Comparison of ENCODE assay signal across 9 cellular contexts in the genomic region with DNA sequence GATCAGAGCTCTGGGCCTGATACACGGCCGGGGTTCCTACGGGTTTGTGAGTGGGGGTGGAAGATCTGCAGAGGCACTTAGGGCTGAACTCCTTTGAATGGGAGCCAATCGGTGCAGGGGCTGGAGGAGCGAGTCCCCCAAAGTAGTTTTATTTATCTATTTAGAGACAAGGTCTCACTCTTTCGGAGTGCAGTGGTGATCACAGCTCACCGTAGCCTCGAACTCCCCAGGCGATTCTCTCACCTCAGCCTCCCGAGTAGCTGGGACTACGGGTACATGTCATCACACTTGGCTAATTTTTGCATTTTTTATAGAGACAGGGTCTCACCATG. TPM values are rescaled to one million over a fixed set of nuclear protein-coding genes. Genes with fewer than 3 reads are reported as not detected.
A peak's percentile ranks its signal among the peaks of the same experiment; 100 is the strongest.
DNase-seq lines count a peak whose midpoint lies in the region; ATAC-seq and TF ChIP-seq lines count a peak whose summit lies in the region.
"Had no signal": no experiment of that assay in that cellular context is flagged by ENCODE, and none has a peak within 500 bp of the region (broad histone marks: within the 10 kb centered on the region; RNA-seq: fewer than 3 reads in every experiment).

No MANE protein-coding gene starts in this region.

- H4K20me1 ChIP-seq in PC-9 (ENCODE audit: insufficient read depth) (no peaks in the 10 kb centered on the region), osteoblast (ENCODE audit: insufficient read depth, low read length) (peaks cover 6% of the 10 kb centered on the region)

- POLR2A ChIA-PET in PC-9 (lab: Charles Lee; ENCODE audit: unreplicated experiment) = interaction anchor here (0.7 kb wide), 1 partner anchor 262 kb away, joined by 6 read pairs; no protein-coding TSS in a partner anchor

- CTCF ChIA-PET in PC-9 (lab: Charles Lee) = interaction anchor here (2.8 kb wide), 1 partner anchor 22 kb away, joined by 6 read pairs; a partner anchor contains a TSS

- H3K27ac ChIP-seq in PC-9 = no peak overlapping the region
- H3K27ac ChIP-seq in osteoblast (ENCODE audit: low read depth, low read length) = peak overlapping the region; percentile 99

- peaks cover 18 to 24% of the 10 kb centered on the region in 2 donors for H3K4me1 Mint-ChIP-seq in effector memory CD8-positive, alpha-beta T cell (ENCODE audit: low read depth in 2 of 2)

- H3K4me3 ChIP-seq in PC-9 = peak overlapping the region; percentile 76; the same call in 1 of the 2 replicates
- peak overlapping the region; percentile 85 for H3K4me3 ChIP-seq in osteoblast (ENCODE audit: insufficient read depth, low read length)

- H3K9me3 ChIP-seq in ES-I3 (ENCODE audit: control insufficient read depth, insufficient read depth, low read length) (no peaks in the 10 kb centered on the region), PC-9 (ENCODE audit: insufficient read depth, low read depth) (no peaks in the 10 kb centered on the region; the same call in 1 of the 2 replicates), osteoblast (ENCODE audit: low read depth, low read length) (no peaks in the 10 kb centered on the region)

- H2AFZ ChIP-seq in PC-9 (no peak overlapping the region), osteoblast (ENCODE audit: low read length) (peak overlapping the region; percentile 59)

- ATAC-seq in effector memory CD8-positive, alpha-beta T cell (replicated peaks) = no peak
- no peak for ATAC-seq in HG02870 (IDR thresholded peaks at IDR 0.05; ENCODE audit: unreplicated experiment)

- DNase-seq in PC-9 (no peak), osteoblast (ENCODE audit: insufficient read length, low spot score, missing footprints) (no peak), retina (no peak), islet precursor cell (no peak)
- no peak for DNase-seq in effector memory CD8-positive, alpha-beta T cell
- no peak for DNase-seq in stimulated activated CD4-positive, alpha-beta T cell treated with anti-CD3 and anti-CD28 coated beads, Interleukin-4, amount 100 ng/mL, for 4 hours

- peak overlapping the region; percentile 80 to 87 for H3K4me3 Mint-ChIP-seq in effector memory CD8-positive, alpha-beta T cell

- no peaks in the 10 kb centered on the region for H3K27me3 ChIP-seq in PC-9 (ENCODE audit: insufficient read depth, low read depth)
- no peaks in the 10 kb centered on the region for H3K27me3 ChIP-seq in osteoblast (ENCODE audit: insufficient read depth, low read length)

- no peaks in the 10 kb centered on the region for H3K79me2 ChIP-seq in PC-9 (ENCODE audit: low read depth)
- H3K79me2 ChIP-seq in osteoblast (ENCODE audit: insufficient read depth, low read length) = no peaks in the 10 kb centered on the region

- TF ChIP-seq CTCF in PC-9 (conservative IDR thresholded peaks at IDR 0.05) (peak; percentile 51), osteoblast (IDR thresholded peaks at IDR 0.05; ENCODE audit: extremely low read depth, low read depth, low read length) (no peak)

- intact Hi-C loops in PC-9 (cut with micrococcal nuclease; ENCODE audit: unreplicated experiment) = loop anchor here (2.0 to 5.0 kb wide), 3 partner anchors 19 to 222 kb away; a partner anchor contains a TSS

- peaks cover 0 to 15% of the 10 kb centered on the region in 2 donors for H3K27me3 Mint-ChIP-seq in effector memory CD8-positive, alpha-beta T cell

- 0 out of 2 replicates have a peak overlapping the region, but pooled peaks have one; percentile 22 for H3K9ac ChIP-seq in ES-I3 (ENCODE audit: low read depth, low read length)

- H3K4me1 ChIP-seq in ES-I3 (ENCODE audit: insufficient read depth, low read length) (peaks cover 11% of the 10 kb centered on the region), PC-9 (replicated peaks; ENCODE audit: insufficient read depth) (0 out of 2 replicates have a peak, but pooled peaks cover 4% of the 10 kb centered on the region), osteoblast (ENCODE audit: insufficient read depth, low read length) (peaks cover 18% of the 10 kb centered on the region)

- H3K4me2 ChIP-seq in PC-9 = peak overlapping the region; percentile 98; the same call in 1 of the 2 replicates
- H3K4me2 ChIP-seq in osteoblast (ENCODE audit: insufficient read depth, low read length) = peak overlapping the region; percentile 99

- peaks cover 10% of the 10 kb centered on the region; the same call in 1 of the 2 replicates for H3F3A ChIP-seq in PC-9 (ENCODE audit: insufficient read depth, low read depth)

- no peaks in the 10 kb centered on the region for H3K9me2 ChIP-seq in PC-9 (ENCODE audit: insufficient read depth)

- H3K36me3 ChIP-seq in ES-I3 (ENCODE audit: insufficient read depth, low read length) (no peaks in the 10 kb centered on the region), PC-9 (ENCODE audit: low read depth) (no peaks in the 10 kb centered on the region), osteoblast (ENCODE audit: insufficient read depth, low read length) (no peaks in the 10 kb centered on the region)

- H3K36me3 Mint-ChIP-seq in effector memory CD8-positive, alpha-beta T cell (ENCODE audit: insufficient read depth) = peaks cover 27% of the 10 kb centered on the region

- H3K27ac Mint-ChIP-seq in effector memory CD8-positive, alpha-beta T cell = peak overlapping the region in 1 of 2 donors; percentile 88

- H3K9me3 Mint-ChIP-seq in effector memory CD8-positive, alpha-beta T cell = no peaks in the 10 kb centered on the region

- no TSS peak for BruUV-seq in PC-9 (replicated peaks; lab: Mats Ljungman, UMichigan)

RNA-seq across cellular contexts. Expression of a gene that starts 1.6 kb away (rescaled TPM):
- total RNA-seq in PC-9 (2021) (9.9 and 11.6 TPM in 2 replicates), osteoblast (1.2 and 1.4 TPM in 2 replicates)

RNA-seq across cellular contexts. Expression of a gene that starts 21.4 kb away (rescaled TPM):
- total RNA-seq in PC-9 (2021) = 40.0 and 53.3 TPM in 2 replicates
- 17.1 and 17.7 TPM in 2 replicates for total RNA-seq in osteoblast

RNA-seq across cellular contexts. Expression of a gene that starts 29.0 kb away (rescaled TPM):
- total RNA-seq in PC-9 (2021) (16.5 and 18.7 TPM in 2 replicates), osteoblast (26.2 and 30.8 TPM in 2 replicates)

RNA-seq across cellular contexts. Expression of a gene that starts 42.7 kb away (rescaled TPM):
- not detected in 2 replicates for total RNA-seq in PC-9 (2021)
- 0.59 TPM in 1 of 2 replicates, not detected in the other for total RNA-seq in osteoblast
- total RNA-seq: cerebellum had no signal

RNA-seq across cellular contexts. Expression of a gene that starts 52.7 kb away (rescaled TPM):
- total RNA-seq in PC-9 (2021) = 123 and 144 TPM in 2 replicates
- 38.0 and 44.9 TPM in 2 replicates for total RNA-seq in osteoblast
